ENCODE assay signal across 8 cellular contexts in genomic region chr11:119084663-119085522, GRCh38. TPM values are rescaled to one million over a fixed set of nuclear protein-coding genes. Genes with fewer than 3 reads are reported as not detected.
DNase-seq lines count a peak whose midpoint lies in the region; ATAC-seq and TF ChIP-seq lines count a peak whose summit lies in the region.

TSS of gene HMBS (plus strand) at chr11:119084881. CDS start at chr11:119085034, 153 bp downstream.

- H3K9me3 ChIP-seq in PC-9 (ENCODE audit: insufficient read depth, low read depth) (no peaks in the 10 kb centered on the region), mucosa of rectum (ENCODE audit: control insufficient read depth in 2 of 2, low read length in 2 of 2) (no peaks in the 10 kb centered on the region)

- H3F3A ChIP-seq in PC-9 (ENCODE audit: insufficient read depth, low read depth) = peaks cover 43% of the 10 kb centered on the region

- H2AFZ ChIP-seq in PC-9 = peak within 1 kb of the TSS; percentile 95

- no peak for TF ChIP-seq CTCF in PC-9 (conservative IDR thresholded peaks at IDR 0.05)

- peak; percentile 87 for TF ChIP-seq POLR2A in erythroblast (IDR thresholded peaks at IDR 0.05; ENCODE audit: low read length)

- H3K9ac ChIP-seq in mucosa of rectum (ENCODE audit: low read depth in 1 of 2, low read length in 2 of 2) = peak within 1 kb of the TSS; percentile 81 to 94

- H3K4me1 ChIP-seq in PC-9 (replicated peaks; ENCODE audit: insufficient read depth) = peaks cover 24% of the 10 kb centered on the region
- peaks cover 8 to 13% of the 10 kb centered on the region in 2 donors for H3K4me1 ChIP-seq in mucosa of rectum (ENCODE audit: control insufficient read depth in 2 of 2, insufficient read depth in 2 of 2, low read length in 2 of 2)

- CTCF ChIA-PET in PC-9 (lab: Charles Lee) = interaction anchor here (0.6 to 1.8 kb wide), 5 partner anchors 10 to 84 kb away, joined by 3 to 16 read pairs (median 5); partner anchors contain the start of genes C2CD2L, DPAGT1 and VPS11

- DNase-seq in DMS153 (lab: John Stamatoyannopoulos, UW) (peak; percentile 90), PC-9 (peak; percentile 92 to 94), erythroblast (lab: John Stamatoyannopoulos, UW) (peak; percentile 97)
- peak; percentile 94 for DNase-seq in Jurkat, Clone E6-1 (ENCODE audit: low read depth, low spot score)
- peak; percentile 93 for DNase-seq in activated T-cell treated with anti-CD3 and anti-CD28 coated beads, Interleukin-2, amount 50 U/mL, for 1 hour
- peak; percentile 94 for DNase-seq in stimulated activated CD8-positive, alpha-beta memory T cell treated with anti-CD3 and anti-CD28 coated beads, Interleukin-4, amount 100 ng/mL, for 48 hours

- H3K27ac ChIP-seq in PC-9 = peak within 1 kb of the TSS; percentile 53
- H3K27ac ChIP-seq in mucosa of rectum (ENCODE audit: low read depth in 2 of 2, low read length in 2 of 2) = peak within 1 kb of the TSS; percentile 83 to 93

- H3K79me2 ChIP-seq in PC-9 (ENCODE audit: low read depth) = peaks cover 23% of the 10 kb centered on the region

- intact Hi-C loops in PC-9 (cut with micrococcal nuclease; ENCODE audit: unreplicated experiment) = no loop called here

- peak within 1 kb of the TSS; percentile 96 for H3K4me3 ChIP-seq in Jurkat, Clone E6-1 (ENCODE audit: low read length)
- H3K4me3 ChIP-seq in PC-9 = peak within 1 kb of the TSS; percentile 86
- peak within 1 kb of the TSS; percentile 86 to 97 for H3K4me3 ChIP-seq in mucosa of rectum (ENCODE audit: low read length in 2 of 2)

- H3K9me2 ChIP-seq in PC-9 (ENCODE audit: insufficient read depth) = no peaks in the 10 kb centered on the region

- peak within 1 kb of the TSS; percentile 98 for H3K4me2 ChIP-seq in PC-9

- no peaks in the 10 kb centered on the region for H3K27me3 ChIP-seq in PC-9 (ENCODE audit: insufficient read depth, low read depth)
- no peaks in the 10 kb centered on the region for H3K27me3 ChIP-seq in mucosa of rectum (ENCODE audit: control insufficient read depth in 2 of 2, insufficient read depth in 2 of 2, low read length in 2 of 2)

- TSS peak; percentile 60 for BruUV-seq in PC-9 (replicated peaks; lab: Mats Ljungman, UMichigan)

- peaks cover 10% of the 10 kb centered on the region; the same call in 1 of the 2 replicates for H3K36me3 ChIP-seq in PC-9 (ENCODE audit: low read depth)
- peaks cover 16 to 22% of the 10 kb centered on the region in 2 donors for H3K36me3 ChIP-seq in mucosa of rectum (ENCODE audit: control insufficient read depth in 2 of 2, insufficient read depth in 2 of 2, low read length in 2 of 2)

- H4K20me1 ChIP-seq in PC-9 (ENCODE audit: insufficient read depth) = peaks cover 3% of the 10 kb centered on the region; the same call in 1 of the 2 replicates

- peak; percentile 88 for ATAC-seq in GM21619 (IDR thresholded peaks at IDR 0.05; ENCODE audit: unreplicated experiment)

- POLR2A ChIA-PET in PC-9 (lab: Charles Lee; ENCODE audit: unreplicated experiment) = interaction anchor here (0.5 to 1.2 kb wide), 14 partner anchors 14 to 799 kb away, joined by 3 to 29 read pairs (median 6); partner anchors contain the start of genes DPAGT1, HINFP and VPS11

RNA-seq across cellular contexts. Expression of gene HMBS, which starts in this region (rescaled TPM):
- polyA plus RNA-seq in Jurkat, Clone E6-1 (2012; ENCODE audit: insufficient read depth, insufficient read length) = 106 TPM
- 49.3 and 54.9 TPM in 2 replicates for total RNA-seq in PC-9 (2021)

Comparison
In these comparisons a context has a peak if more than half of its experiments do, and no peak if none do; other contexts are left out.
1. Peak in every context shown above with its lines: DNase-seq, ATAC-seq, H3K4me3 ChIP-seq and H3K27ac ChIP-seq.